Comparison of ENCODE assay signal across 1 cellular context in the genomic region with DNA sequence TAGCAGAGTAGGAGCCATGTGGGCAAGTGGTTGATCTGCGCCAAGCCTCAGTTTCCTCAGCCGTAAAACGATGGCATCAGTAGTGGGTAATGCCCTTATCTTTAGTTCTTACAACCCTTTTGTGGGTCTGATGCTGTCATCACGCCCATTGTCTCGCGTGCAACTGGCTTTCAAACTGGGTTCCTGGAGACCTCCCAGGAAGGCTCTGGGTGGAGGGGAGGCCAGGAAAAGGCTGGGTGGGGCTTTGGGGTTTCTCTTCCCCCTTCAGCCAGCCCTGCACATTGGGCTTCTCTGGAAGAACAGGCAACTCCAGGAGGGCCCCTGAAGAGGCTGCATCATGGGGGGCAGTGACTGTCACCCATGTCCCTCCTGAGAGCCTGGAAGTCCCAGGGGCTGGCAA.
TF ChIP-seq lines count a peak whose summit lies in the region.

No MANE protein-coding gene starts in this region.

TF ChIP-seq in HEK293, 187 proteins besides CTCF, POLR2A, EP300 and RAD21:
- peak; percentile 81 for TF ChIP-seq GLIS1 (tag by site-specific recombination; IDR thresholded peaks at IDR 0.05)
